Comparison of ENCODE assay signal across 20 cellular contexts in the genomic region with DNA sequence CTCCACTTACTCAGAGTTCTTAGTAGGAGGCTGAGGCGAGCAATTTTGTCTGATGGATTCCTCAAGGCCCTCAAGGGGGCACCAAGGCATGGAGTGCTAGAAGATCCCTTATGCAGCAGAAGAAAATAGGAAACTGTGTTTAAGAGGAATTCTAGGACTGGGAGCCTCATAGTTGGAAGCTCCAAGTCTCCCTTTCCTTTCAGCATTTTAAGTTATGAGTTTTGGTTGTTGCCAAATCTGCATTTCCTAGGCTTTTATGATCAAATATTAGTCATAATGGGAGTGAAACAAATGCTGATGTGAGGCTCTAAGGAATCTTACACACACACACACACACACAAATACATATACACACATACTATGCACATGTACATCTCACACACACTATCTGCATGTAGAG.
"Had no signal": no experiment of that assay in that cellular context is flagged by ENCODE, and none has a peak within 500 bp of the region (broad histone marks: within the 10 kb centered on the region; RNA-seq: fewer than 3 reads in every experiment).

No MANE protein-coding gene starts in this region.

- H3K27me3 ChIP-seq: cardiac muscle cell, colonic mucosa, left lung had no signal

- H3K4me1 Mint-ChIP-seq: activated CD8-positive, alpha-beta memory T cell treated with anti-CD3 and anti-CD28 coated beads, Interleukin-2, amount 10 ng/mL, durations not matched to agents 7 days and 5 days; activated naive CD8-positive, alpha-beta T cell treated with anti-CD3 and anti-CD28 coated beads for 36 hours; memory B cell; nephron had no signal

- H3K4me3 ChIP-seq: cardiac muscle cell, colonic mucosa, left lung, psoas muscle, thoracic aorta had no signal

- H3K36me3 Mint-ChIP-seq: activated CD8-positive, alpha-beta memory T cell treated with anti-CD3 and anti-CD28 coated beads, Interleukin-2, amount 10 ng/mL, durations not matched to agents 7 days and 5 days; activated naive CD8-positive, alpha-beta T cell treated with anti-CD3 and anti-CD28 coated beads for 36 hours; memory B cell had no signal

- ATAC-seq: activated CD8-positive, alpha-beta memory T cell treated with anti-CD3 and anti-CD28 coated beads, Interleukin-2, amount 10 ng/mL, durations not matched to agents 7 days and 5 days; activated T-cell treated with anti-CD3 and anti-CD28 coated beads, Interleukin-2, amount 50 U/mL, for 4 hours; foreskin keratinocyte; left lung; psoas muscle; sciatic nerve had no signal

- H3K4me3 Mint-ChIP-seq: activated CD8-positive, alpha-beta memory T cell treated with anti-CD3 and anti-CD28 coated beads, Interleukin-2, amount 10 ng/mL, durations not matched to agents 7 days and 5 days; activated naive CD8-positive, alpha-beta T cell treated with anti-CD3 and anti-CD28 coated beads for 36 hours; activated T-cell treated with anti-CD3 and anti-CD28 coated beads, Interleukin-2, amount 50 U/mL, for 4 hours; memory B cell; nephron; stimulated activated naive CD8-positive, alpha-beta T cell treated with anti-CD3 and anti-CD28 coated beads, Interleukin-15, Interleukin-2, amounts not matched to agents 100 ng/mL and 50 ng/mL, for 24 hours had no signal

- H3K36me3 ChIP-seq: cardiac muscle cell, colonic mucosa, left lung, thoracic aorta had no signal

- H3K27ac Mint-ChIP-seq: activated CD8-positive, alpha-beta memory T cell treated with anti-CD3 and anti-CD28 coated beads, Interleukin-2, amount 10 ng/mL, durations not matched to agents 7 days and 5 days; activated naive CD8-positive, alpha-beta T cell treated with anti-CD3 and anti-CD28 coated beads for 36 hours; memory B cell; nephron; stimulated activated naive CD8-positive, alpha-beta T cell treated with anti-CD3 and anti-CD28 coated beads, Interleukin-15, Interleukin-2, amounts not matched to agents 100 ng/mL and 50 ng/mL, for 24 hours had no signal

- H3K4me1 ChIP-seq: colonic mucosa, foreskin keratinocyte, left lung, psoas muscle had no signal

- H3K9me3 ChIP-seq: colonic mucosa, left lung, psoas muscle, thoracic aorta had no signal

- DNase-seq: activated CD4-positive, alpha-beta T cell treated with anti-CD3 and anti-CD28 coated beads for 1 hour; activated CD4-positive, alpha-beta T cell treated with anti-CD3 and anti-CD28 coated beads, Interleukin-2, amount 50 U/mL, for 48 hours; activated CD8-positive, alpha-beta memory T cell treated with anti-CD3 and anti-CD28 coated beads, Interleukin-2, amount 10 ng/mL, durations not matched to agents 7 days and 5 days; activated gamma-delta T cell treated with Interleukin-2 at 50 U/mL for 16 hours; activated naive CD8-positive, alpha-beta T cell treated with anti-CD3 and anti-CD28 coated beads for 36 hours; activated T-cell treated with anti-CD3 and anti-CD28 coated beads, Interleukin-2, amount 50 U/mL, for 4 hours; anterior cingulate cortex; colonic mucosa; effector CD8-positive, alpha-beta T cell; left lung; psoas muscle; stimulated activated CD4-positive, alpha-beta T cell treated with anti-CD3 and anti-CD28 coated beads, Interleukin-12 subunit alpha, Interleukin-12 subunit beta, amount 100 ng/mL, for 4 hours had no signal

- H3K27ac ChIP-seq: cardiac muscle cell, colonic mucosa, epithelial cell of prostate, foreskin keratinocyte, left lung, psoas muscle, thoracic aorta had no signal
